In the genomic region with DNA sequence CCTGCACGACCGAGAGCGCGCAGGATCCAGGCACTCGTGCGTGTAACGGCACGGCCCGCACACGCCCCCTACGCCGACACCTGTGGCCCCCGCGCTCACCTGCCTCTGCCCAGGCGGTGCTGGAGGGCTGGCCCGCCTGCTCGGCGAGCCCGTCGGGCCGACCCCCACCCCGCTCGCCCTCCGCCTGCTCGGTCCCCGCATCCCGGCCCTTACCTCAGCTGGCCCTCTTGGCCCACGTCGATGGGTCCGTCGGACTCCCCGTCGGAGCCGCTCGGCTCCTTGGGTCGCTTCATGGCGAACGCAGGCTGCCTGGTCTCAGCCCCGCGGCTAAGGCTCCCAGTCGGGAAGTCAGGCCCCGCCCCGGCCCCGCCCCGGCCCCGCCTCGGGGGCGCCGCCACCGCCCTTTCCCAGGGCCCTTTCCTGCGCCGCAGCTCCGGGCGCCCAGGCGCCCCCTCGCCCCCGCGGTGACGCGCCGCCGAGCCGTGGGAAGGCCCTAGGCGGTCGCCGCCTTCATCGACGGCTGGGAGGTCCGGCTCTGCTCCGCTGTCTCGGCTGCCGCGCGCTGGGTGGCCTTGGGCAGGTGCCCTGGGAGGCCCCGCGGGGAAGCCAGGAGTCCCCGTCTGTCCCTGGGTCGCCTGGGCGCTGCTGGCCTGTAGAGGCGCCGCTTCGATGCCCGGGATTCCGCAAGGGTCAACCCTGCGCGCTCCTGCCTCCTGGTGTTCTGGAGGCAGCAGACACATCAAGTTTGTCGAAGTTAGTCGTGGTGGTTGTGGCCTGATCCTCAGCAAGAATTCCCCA, we compare ENCODE assay signal across 8 cellular contexts. TPM values are rescaled to one million over a fixed set of nuclear protein-coding genes. Genes with fewer than 3 reads are reported as not detected.
A peak's percentile ranks its signal among the peaks of the same experiment; 100 is the strongest.
DNase-seq lines count a peak whose midpoint lies in the region; ATAC-seq and TF ChIP-seq lines count a peak whose summit lies in the region.

A gene (minus strand): TSS at position 311 of the 798 bp plus-strand sequence. CDS start 18 bp downstream, at position 293.

- TF ChIP-seq CTCF in GM10266 (IDR thresholded peaks at IDR 0.05; ENCODE audit: control insufficient read depth, insufficient read depth, low read depth, missing control alignments), result peak; percentile 22

- no peak for ATAC-seq in HG03469 (IDR thresholded peaks at IDR 0.05; ENCODE audit: unreplicated experiment)

- peak; percentile 82 for DNase-seq in GM10266 (ENCODE audit: extremely low spot score)
- peak; percentile 64 for DNase-seq in NCI-H2171 (lab: John Stamatoyannopoulos, UW)
- peak; percentile 79 for DNase-seq in activated CD4-positive, alpha-beta T cell treated with anti-CD3 and anti-CD28 coated beads for 48 hours
- peak; percentile 51 for DNase-seq in dermis blood vessel endothelial cell
- DNase-seq in lung microvascular endothelial cell (ENCODE audit: low read depth in 2 of 2), result peak; percentile 15 to 43
- DNase-seq in stimulated activated CD8-positive, alpha-beta memory T cell treated with anti-CD3 and anti-CD28 coated beads, Interleukin-15, amount 100 ng/mL, for 4 hours (ENCODE audit: low read depth in 2 of 2), result peak; percentile 50 to 56
- DNase-seq in RKO (ENCODE audit: low spot score), result no peak

RNA-seq across cellular contexts. Expression of the gene that starts here (rescaled TPM):
- under 0.01 and 0.14 TPM in 2 replicates for total RNA-seq in dermis blood vessel endothelial cell
- total RNA-seq in lung microvascular endothelial cell, result under 0.01 TPM in 1 of 2 replicates, not detected in the other

Comparison
In these comparisons a context has a peak if more than half of its experiments do, and no peak if none do; other contexts are left out.
1. Peak in DNase-seq in dermis blood vessel endothelial cell; RNA of the gene not detected or under 1 TPM.
2. Peak in DNase-seq in lung microvascular endothelial cell; RNA of the gene not detected or under 1 TPM.